Comparison of ENCODE assay signal across 13 cellular contexts in genomic region chr6:101113468-101114260, GRCh38.
DNase-seq lines count a peak whose midpoint lies in the region; ATAC-seq and TF ChIP-seq lines count a peak whose summit lies in the region.
"Had no signal": no experiment of that assay in that cellular context is flagged by ENCODE, and none has a peak within 500 bp of the region (broad histone marks: within the 10 kb centered on the region; RNA-seq: fewer than 3 reads in every experiment).

No MANE protein-coding gene starts in this region.

- H3K27ac ChIP-seq in PC-3 (ENCODE audit: low read length) = no peak overlapping the region
- no peak overlapping the region for H3K27ac ChIP-seq in caudate nucleus (ENCODE audit: low read depth, low read length)
- H3K27ac ChIP-seq: BLaER1 had no signal

- ATAC-seq in PC-3 (no peak), HG02852 (IDR thresholded peaks at IDR 0.05; ENCODE audit: unreplicated experiment) (no peak), HG03378 (IDR thresholded peaks at IDR 0.05; ENCODE audit: unreplicated experiment) (no peak)
- ATAC-seq: K562 had no signal

- no peaks in the 10 kb centered on the region for H3K36me3 ChIP-seq in PC-3 (ENCODE audit: low read depth, low read length)
- H3K36me3 ChIP-seq: BLaER1 had no signal

- H4K20me1 ChIP-seq in PC-3 (ENCODE audit: low read length) = no peaks in the 10 kb centered on the region
- H4K20me1 ChIP-seq: BLaER1 had no signal

- no peaks in the 10 kb centered on the region for H3K9me3 ChIP-seq in PC-3 (ENCODE audit: low read length)
- H3K9me3 ChIP-seq: BLaER1 had no signal

- H3K4me3 ChIP-seq in PC-3 (ENCODE audit: low read length) = no peak overlapping the region
- H3K4me3 ChIP-seq: BLaER1, K562 had no signal

- H3K4me2 ChIP-seq in PC-3 (ENCODE audit: low read length) = no peak overlapping the region
- H3K4me2 ChIP-seq: BLaER1 had no signal

- no peak overlapping the region for H3K9ac ChIP-seq in PC-3 (ENCODE audit: low read length)
- H3K9ac ChIP-seq: BLaER1 had no signal

- H2AFZ ChIP-seq in PC-3 (ENCODE audit: low read length) = no peak overlapping the region

- H3K4me1 ChIP-seq in PC-3 (ENCODE audit: insufficient read depth, low read length) = peaks cover 53% of the 10 kb centered on the region
- H3K4me1 ChIP-seq: BLaER1 had no signal

- POLR2A ChIA-PET in PC-3 (lab: Charles Lee; ENCODE audit: unreplicated experiment) = interaction anchor here (0.7 kb wide), 1 partner anchor 302 kb away, joined by 3 read pairs; no protein-coding TSS in a partner anchor

- H3K79me2 ChIP-seq in PC-3 (ENCODE audit: low read length) = no peaks in the 10 kb centered on the region

- TF ChIP-seq CTCF in PC-3 (conservative IDR thresholded peaks at IDR 0.05; ENCODE audit: low read depth, low read length) = no peak

- intact Hi-C loops in PC-3 (cut with micrococcal nuclease) (loop anchor here (2.0 to 10.0 kb wide), 4 partner anchors 113 to 551 kb away; no protein-coding TSS in a partner anchor), posterior cingulate gyrus (cut with DNase I) (loop anchor here (10.0 kb wide), 1 partner anchor 281 kb away; the partner anchor contains the start of gene GRIK2)

- no peaks in the 10 kb centered on the region for H3K27me3 ChIP-seq in PC-3 (ENCODE audit: low read length)
- H3K27me3 ChIP-seq: BLaER1 had no signal

- H3F3A ChIP-seq in PC-3 (ENCODE audit: low read length, unreplicated experiment) = no peaks in the 10 kb centered on the region

- no TSS peak for BruUV-seq in PC-3 (replicated peaks; lab: Mats Ljungman, UMichigan)

- CTCF ChIA-PET in PC-3 (lab: Charles Lee) = interaction anchor here (0.6 kb wide), 1 partner anchor 32 kb away, joined by 3 read pairs; no protein-coding TSS in a partner anchor

- no peaks in the 10 kb centered on the region for H3K9me2 ChIP-seq in PC-3 (replicated peaks; ENCODE audit: low read length)

- DNase-seq in PC-3 (peak; percentile 55), caudate nucleus (lab: John Stamatoyannopoulos, UW) (peak in 31 of 61 donors; percentile 1 to 78 (median 25)), left kidney (ENCODE audit: low read depth, low spot score) (peak; percentile 9), posterior cingulate gyrus (no peak)
- DNase-seq in stimulated activated CD4-positive, alpha-beta T cell treated with anti-CD3 and anti-CD28 coated beads, Interleukin-4, amount 100 ng/mL, for 1 hour = no peak
- DNase-seq: CD4-positive, alpha-beta memory T cell; DMS79; GOT3; H9 had no signal

Comparison
In these comparisons a context has a peak if more than half of its experiments do, and no peak if none do; other contexts are left out.
1. DNase-seq: peak in PC-3 (single experiment), caudate nucleus (31 of 61) and left kidney (single experiment); none in stimulated activated CD4-positive, alpha-beta T cell treated with anti-CD3 and anti-CD28 coated beads, Interleukin-4, amount 100 ng/mL, for 1 hour (single experiment) and posterior cingulate gyrus (0 of 10).